ENCODE assay signal across 10 cellular contexts in the genomic region with DNA sequence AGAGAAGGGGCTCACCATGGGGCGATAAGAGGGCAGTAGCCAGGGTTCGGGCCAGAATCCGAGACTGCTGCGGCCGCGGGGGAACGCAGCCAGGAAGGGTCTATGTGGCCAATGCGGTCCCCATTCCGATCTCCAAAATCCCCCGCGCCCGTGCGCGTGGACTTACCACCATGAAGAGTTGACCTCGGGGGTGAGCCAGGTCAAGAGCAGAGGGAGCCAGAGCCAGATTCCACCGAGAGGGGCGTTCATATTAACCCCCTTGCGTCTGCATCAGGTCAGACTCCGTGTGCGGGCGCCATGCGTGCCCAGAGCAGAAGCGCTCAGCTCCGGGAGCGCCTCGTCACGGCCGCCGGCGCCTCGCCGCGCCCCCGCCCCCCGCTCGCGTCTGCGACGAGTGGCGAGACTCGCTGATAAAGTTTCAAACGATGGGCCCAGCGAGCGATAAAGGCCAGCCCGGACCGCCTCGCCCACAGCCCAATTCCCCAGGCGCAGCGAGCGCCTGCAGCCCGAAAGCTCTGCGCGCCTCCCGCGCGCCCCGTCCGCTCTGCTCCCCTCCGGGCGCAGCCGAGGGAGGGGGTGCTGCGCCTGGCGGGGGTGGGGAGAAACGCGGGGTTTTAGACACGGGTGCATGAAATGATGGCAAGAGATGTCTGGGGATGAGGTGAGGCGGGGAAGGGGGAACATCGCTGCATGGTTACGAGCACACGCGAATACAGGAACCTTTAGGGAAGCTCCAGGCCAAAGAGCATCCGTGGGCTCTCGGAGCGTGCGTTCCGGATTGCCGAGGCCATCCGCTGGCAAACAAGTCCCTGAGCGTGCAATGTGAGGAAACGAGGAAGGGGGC. TPM values are rescaled to one million over a fixed set of nuclear protein-coding genes. Genes with fewer than 3 reads are reported as not detected.
DNase-seq lines count a peak whose midpoint lies in the region; ATAC-seq, FAIRE-seq and TF ChIP-seq lines count a peak whose summit lies in the region.
"Had no signal": no experiment of that assay in that cellular context is flagged by ENCODE, and none has a peak within 500 bp of the region (broad histone marks: within the 10 kb centered on the region; RNA-seq: fewer than 3 reads in every experiment).

Gene WNT2 (minus strand): TSS at position 318 of the 844 bp plus-strand sequence. CDS start 69 bp downstream, at position 249.

- H3F3A ChIP-seq in PC-9 (ENCODE audit: insufficient read depth, low read depth): no peaks in the 10 kb centered on the region

- CTCF ChIA-PET in PC-9 (lab: Charles Lee): no interaction called here

- DNase-seq in NCI-H2171 treated with DMSO at 0.1 percent for 48 hours (lab: John Stamatoyannopoulos, UW) (peak; percentile 31), NCI-H2171 (lab: John Stamatoyannopoulos, UW) (no peak), brain microvascular endothelial cell (no peak), keratinocyte (ENCODE audit: low read depth, low spot score) (no peak), thoracic aorta (ENCODE audit: low spot score) (no peak), PC-9 (no peak)
- DNase-seq: effector CD8-positive, alpha-beta T cell had no signal

- H3K9ac ChIP-seq in keratinocyte (ENCODE audit: control insufficient read depth, extremely low read depth, insufficient read depth, low read length): no peak within 1 kb of the TSS

- dilution Hi-C loops in keratinocyte (cut with MboI; ENCODE audit: extremely low pct_ligation_motif_present, low sequenced_read_pairs): no loop called here

- H3K27ac ChIP-seq in brain microvascular endothelial cell (no peak within 1 kb of the TSS), keratinocyte (ENCODE audit: control insufficient read depth, insufficient read depth, low read length) (no peak within 1 kb of the TSS), thoracic aorta (no peak within 1 kb of the TSS), PC-9 (no peak within 1 kb of the TSS)
- H3K27ac ChIP-seq: C4-2B had no signal

- peak within 1 kb of the TSS; percentile 76 for H2AFZ ChIP-seq in keratinocyte (ENCODE audit: control insufficient read depth, low read length)
- H2AFZ ChIP-seq in PC-9: no peak within 1 kb of the TSS

- H3K79me2 ChIP-seq in keratinocyte (ENCODE audit: control insufficient read depth, insufficient read depth, low read length) (no peaks in the 10 kb centered on the region), PC-9 (ENCODE audit: low read depth) (no peaks in the 10 kb centered on the region)

- intact Hi-C loops in PC-9 (cut with micrococcal nuclease; ENCODE audit: unreplicated experiment): no loop called here

- ATAC-seq in thoracic aorta (ENCODE audit: insufficient number of reproducible peaks, low FRiP score, low read depth) (no peak), HG02798 (IDR thresholded peaks at IDR 0.05; ENCODE audit: poor library complexity, unreplicated experiment) (no peak), GM19452 (IDR thresholded peaks at IDR 0.05; ENCODE audit: unreplicated experiment) (no peak)

- no peaks in the 10 kb centered on the region; the same call in 1 of the 2 replicates for H3K9me2 ChIP-seq in PC-9 (ENCODE audit: insufficient read depth)

- in situ Hi-C loops in brain microvascular endothelial cell (cut with HindIII; ENCODE audit: low pct_ligation_motif_present, low sequenced_read_pairs): no loop called here

- no TSS peak for BruUV-seq in PC-9 (replicated peaks; lab: Mats Ljungman, UMichigan)

- no peaks in the 10 kb centered on the region for H3K9me3 ChIP-seq in keratinocyte (ENCODE audit: control insufficient read depth, low read depth, low read length)
- H3K9me3 ChIP-seq in thoracic aorta: no peaks in the 10 kb centered on the region
- no peaks in the 10 kb centered on the region for H3K9me3 ChIP-seq in PC-9 (ENCODE audit: insufficient read depth, low read depth)

- H3K4me1 ChIP-seq in keratinocyte (ENCODE audit: control insufficient read depth, extremely low read depth, insufficient read depth, low read length): peaks cover 16% of the 10 kb centered on the region
- H3K4me1 ChIP-seq in thoracic aorta (ENCODE audit: control insufficient read depth in 1 of 2, low read depth in 2 of 2): peaks cover 0 to 15% of the 10 kb centered on the region in 2 donors
- H3K4me1 ChIP-seq in PC-9 (replicated peaks; ENCODE audit: insufficient read depth): no peaks in the 10 kb centered on the region

- H3K9me1 ChIP-seq in keratinocyte (ENCODE audit: control insufficient read depth, extremely low read depth, insufficient read depth, low read length): no peaks in the 10 kb centered on the region

- no peak for FAIRE-seq in keratinocyte (lab: Jason Lieb, UNC)

- TF ChIP-seq CTCF in brain microvascular endothelial cell (IDR thresholded peaks at IDR 0.05; ENCODE audit: low read depth, low read length, missing control alignments): no peak
- no peak for TF ChIP-seq CTCF in keratinocyte (optimal IDR thresholded peaks at IDR 0.05 in 1 of 3, IDR thresholded peaks at IDR 0.05 in 1 of 3, conservative IDR thresholded peaks at IDR 0.05 in 1 of 3; ENCODE audit: extremely low read depth in 1 of 3, insufficient read depth in 2 of 3, low read length in 3 of 3)
- no peak for TF ChIP-seq CTCF in thoracic aorta (IDR thresholded peaks at IDR 0.05)
- no peak for TF ChIP-seq CTCF in PC-9 (conservative IDR thresholded peaks at IDR 0.05)

- H4K20me1 ChIP-seq in keratinocyte (ENCODE audit: control insufficient read depth, extremely low read depth, insufficient read depth, low read length) (no peaks in the 10 kb centered on the region), PC-9 (ENCODE audit: insufficient read depth) (no peaks in the 10 kb centered on the region)

- H3K27me3 ChIP-seq in brain microvascular endothelial cell (replicated peaks) (peaks cover 24% of the 10 kb centered on the region), keratinocyte (ENCODE audit: control insufficient read depth, extremely low read depth, insufficient read depth, low read length) (peaks cover 60% of the 10 kb centered on the region), thoracic aorta (replicated peaks; ENCODE audit: insufficient read depth) (no peaks in the 10 kb centered on the region), PC-9 (ENCODE audit: insufficient read depth, low read depth) (no peaks in the 10 kb centered on the region)

- H3K4me2 ChIP-seq in keratinocyte (ENCODE audit: control insufficient read depth, extremely low read depth, insufficient read depth, low read depth, low read length): peak within 1 kb of the TSS; percentile 82
- no peak within 1 kb of the TSS for H3K4me2 ChIP-seq in PC-9

- H3K4me3 ChIP-seq in brain microvascular endothelial cell (ENCODE audit: low read depth, low read length) (peak within 1 kb of the TSS; percentile 61), keratinocyte (ENCODE audit: control insufficient read depth in 2 of 3, extremely low read depth in 1 of 3, insufficient read depth in 2 of 3, low read depth in 1 of 3, low read length in 3 of 3) (peak within 1 kb of the TSS; percentile 29 to 63 (median 59)), thoracic aorta (peak within 1 kb of the TSS; percentile 69), PC-9 (no peak within 1 kb of the TSS)

- POLR2A ChIA-PET in PC-9 (lab: Charles Lee; ENCODE audit: unreplicated experiment): no interaction called here

- H3K36me3 ChIP-seq in brain microvascular endothelial cell (replicated peaks): no peaks in the 10 kb centered on the region
- no peaks in the 10 kb centered on the region for H3K36me3 ChIP-seq in keratinocyte (ENCODE audit: control insufficient read depth in 2 of 2, extremely low read depth in 1 of 2, insufficient read depth in 2 of 2, low read length in 2 of 2)
- no peaks in the 10 kb centered on the region for H3K36me3 ChIP-seq in thoracic aorta
- H3K36me3 ChIP-seq in PC-9 (ENCODE audit: low read depth): no peaks in the 10 kb centered on the region

RNA-seq across cellular contexts. Expression of gene WNT2, which starts in this region (rescaled TPM):
- polyA plus RNA-seq in keratinocyte: not detected in 3 replicates
- polyA plus RNA-seq in keratinocyte (2011; ENCODE audit: low read depth): not detected
- not detected in 2 replicates for polyA plus RNA-seq in keratinocyte (2011; cell fraction: cytosol; rRNA removed)
- polyA plus RNA-seq in keratinocyte (2011; cell fraction: nucleus; rRNA removed): not detected in 2 replicates
- not detected in 2 replicates for polyA plus RNA-seq in keratinocyte (2012; ENCODE audit: low replicate concordance)
- not detected in 3 replicates for polyA minus RNA-seq in keratinocyte
- not detected for polyA minus RNA-seq in keratinocyte (2011; cell fraction: cytosol; rRNA and poly(A)+ RNA removed)
- not detected in 2 replicates for polyA minus RNA-seq in keratinocyte (2011; cell fraction: nucleus; rRNA and poly(A)+ RNA removed)
- total RNA-seq in thoracic aorta: 10 to 100 TPM in 1 of 2 donors, not detected in 1; 17.1 TPM
- not detected in 2 replicates for total RNA-seq in PC-9 (2021)
